ENCODE assay signal across 24 cellular contexts in genomic region chr2:147222506-147222905, GRCh38.
DNase-seq lines count a peak whose midpoint lies in the region; ATAC-seq and TF ChIP-seq lines count a peak whose summit lies in the region.
"Had no signal": no experiment of that assay in that cellular context is flagged by ENCODE, and none has a peak within 500 bp of the region (broad histone marks: within the 10 kb centered on the region; RNA-seq: fewer than 3 reads in every experiment).

No MANE protein-coding gene starts in this region.

- no peak overlapping the region for H3K27ac ChIP-seq in right atrium auricular region
- H3K27ac ChIP-seq: A549; BLaER1 treated with 17β-estradiol and CSF1 and Interleukin-3, amounts not matched to agents 10 nM and 100 nM; colonic mucosa; parathyroid adenoma; upper lobe of left lung had no signal

- no peak overlapping the region for H3K4me3 ChIP-seq in right atrium auricular region
- H3K4me3 ChIP-seq: A549; BLaER1 treated with 17β-estradiol and CSF1 and Interleukin-3, amounts not matched to agents 10 nM and 100 nM; colonic mucosa; upper lobe of left lung had no signal

- peak; percentile 13 for DNase-seq in NCI-H345 (lab: John Stamatoyannopoulos, UW)
- DNase-seq in NCI-H345 treated with DMSO at 0.1 percent for 48 hours (lab: John Stamatoyannopoulos, UW; ENCODE audit: unreplicated experiment) = no peak
- DNase-seq in progenitor cell of endocrine pancreas (ENCODE audit: low spot score, unreplicated experiment) = no peak
- no peak for DNase-seq in Right ventricle myocardium inferior (ENCODE audit: missing footprints)
- DNase-seq in right atrium auricular region (ENCODE audit: low spot score) = no peak
- DNase-seq in G401 (ENCODE audit: low spot score) = no peak
- DNase-seq: activated CD4-positive, CD25-positive, alpha-beta regulatory T cell treated with anti-CD3 and anti-CD28 coated beads, Interleukin-2, amount 50 U/mL, for 72 hours; activated naive CD8-positive, alpha-beta T cell treated with anti-CD3 and anti-CD28 coated beads, Interleukin-2, amount 10 ng/mL, durations not matched to agents 7 days and 5 days; colonic mucosa; H7; naive thymus-derived CD4-positive, alpha-beta T cell; NCI-H2107; SK-N-SH; stimulated activated CD4-positive, alpha-beta T cell treated with anti-CD3 and anti-CD28 coated beads, Interleukin-2, amount 100 ng/mL, for 24 hours; stimulated activated naive CD8-positive, alpha-beta T cell treated with anti-CD3 and anti-CD28 coated beads, Interleukin-15, amount 100 ng/mL, for 72 hours; T-helper 9 cell; upper lobe of left lung had no signal

- ATAC-seq in GM21515 (IDR thresholded peaks at IDR 0.05; ENCODE audit: unreplicated experiment) (peak; percentile 72), HG03159 (IDR thresholded peaks at IDR 0.05; ENCODE audit: unreplicated experiment) (peak; percentile 67), Right ventricle myocardium inferior (no peak)
- ATAC-seq: A549; naive thymus-derived CD4-positive, alpha-beta T cell; stimulated activated naive CD8-positive, alpha-beta T cell treated with anti-CD3 and anti-CD28 coated beads, Interleukin-15, amount 100 ng/mL, for 72 hours had no signal

- no peaks in the 10 kb centered on the region for H3K36me3 ChIP-seq in right atrium auricular region
- H3K36me3 ChIP-seq: BLaER1 treated with 17β-estradiol and CSF1 and Interleukin-3, amounts not matched to agents 10 nM and 100 nM; colonic mucosa; upper lobe of left lung had no signal

- peaks cover 18% of the 10 kb centered on the region for H3K9me3 Mint-ChIP-seq in progenitor cell of endocrine pancreas (ENCODE audit: low read depth)

- H3K27ac Mint-ChIP-seq in progenitor cell of endocrine pancreas = peak overlapping the region; percentile 30
- H3K27ac Mint-ChIP-seq: activated naive CD8-positive, alpha-beta T cell treated with anti-CD3 and anti-CD28 coated beads, Interleukin-2, amount 10 ng/mL, durations not matched to agents 7 days and 5 days; brain; naive thymus-derived CD4-positive, alpha-beta T cell; stimulated activated naive CD8-positive, alpha-beta T cell treated with anti-CD3 and anti-CD28 coated beads, Interleukin-15, amount 100 ng/mL, for 72 hours had no signal

- in situ Hi-C loops in G401 (cut with HindIII; ENCODE audit: low sequenced_read_pairs) = no loop called here

- intact Hi-C loops in Right ventricle myocardium inferior (cut with DNase I) = no loop called here

- H3K4me1 Mint-ChIP-seq in progenitor cell of endocrine pancreas (ENCODE audit: low read depth) = peaks cover 6% of the 10 kb centered on the region
- H3K4me1 Mint-ChIP-seq: activated naive CD8-positive, alpha-beta T cell treated with anti-CD3 and anti-CD28 coated beads, Interleukin-2, amount 10 ng/mL, durations not matched to agents 7 days and 5 days; IgD-negative memory B cell; naive thymus-derived CD4-positive, alpha-beta T cell; stimulated activated naive CD8-positive, alpha-beta T cell treated with anti-CD3 and anti-CD28 coated beads, Interleukin-15, amount 100 ng/mL, for 72 hours had no signal

- H3K4me1 ChIP-seq in right atrium auricular region = no peaks in the 10 kb centered on the region
- H3K4me1 ChIP-seq: A549; BLaER1 treated with 17β-estradiol and CSF1 and Interleukin-3, amounts not matched to agents 10 nM and 100 nM; colonic mucosa; parathyroid adenoma; upper lobe of left lung had no signal

- H3K9me3 ChIP-seq in right atrium auricular region = no peaks in the 10 kb centered on the region
- H3K9me3 ChIP-seq: A549, colonic mucosa, SK-N-SH, upper lobe of left lung had no signal

- H3K27me3 Mint-ChIP-seq in progenitor cell of endocrine pancreas = no peaks in the 10 kb centered on the region
- H3K27me3 Mint-ChIP-seq: activated naive CD8-positive, alpha-beta T cell treated with anti-CD3 and anti-CD28 coated beads, Interleukin-2, amount 10 ng/mL, durations not matched to agents 7 days and 5 days; brain; IgD-negative memory B cell; naive thymus-derived CD4-positive, alpha-beta T cell; stimulated activated naive CD8-positive, alpha-beta T cell treated with anti-CD3 and anti-CD28 coated beads, Interleukin-15, amount 100 ng/mL, for 72 hours had no signal

- H3K4me3 Mint-ChIP-seq in progenitor cell of endocrine pancreas (ENCODE audit: low read depth) = no peak overlapping the region
- H3K4me3 Mint-ChIP-seq: activated naive CD8-positive, alpha-beta T cell treated with anti-CD3 and anti-CD28 coated beads, Interleukin-2, amount 10 ng/mL, durations not matched to agents 7 days and 5 days; brain; IgD-negative memory B cell; naive thymus-derived CD4-positive, alpha-beta T cell; stimulated activated naive CD8-positive, alpha-beta T cell treated with anti-CD3 and anti-CD28 coated beads, Interleukin-15, amount 100 ng/mL, for 72 hours had no signal

- TF ChIP-seq CTCF in progenitor cell of endocrine pancreas (IDR thresholded peaks at IDR 0.05; ENCODE audit: unreplicated experiment) = no peak
- TF ChIP-seq CTCF in right atrium auricular region (IDR thresholded peaks at IDR 0.05) = no peak

- H3K27me3 ChIP-seq in right atrium auricular region = no peaks in the 10 kb centered on the region
- H3K27me3 ChIP-seq: BLaER1 treated with 17β-estradiol and CSF1 and Interleukin-3, amounts not matched to agents 10 nM and 100 nM; colonic mucosa; upper lobe of left lung had no signal

- H3K36me3 Mint-ChIP-seq in progenitor cell of endocrine pancreas (ENCODE audit: insufficient read depth) = no peaks in the 10 kb centered on the region
- H3K36me3 Mint-ChIP-seq: activated naive CD8-positive, alpha-beta T cell treated with anti-CD3 and anti-CD28 coated beads, Interleukin-2, amount 10 ng/mL, durations not matched to agents 7 days and 5 days; IgD-negative memory B cell had no signal
